Comparison of ENCODE assay signal across 1 cellular context in the genomic region with DNA sequence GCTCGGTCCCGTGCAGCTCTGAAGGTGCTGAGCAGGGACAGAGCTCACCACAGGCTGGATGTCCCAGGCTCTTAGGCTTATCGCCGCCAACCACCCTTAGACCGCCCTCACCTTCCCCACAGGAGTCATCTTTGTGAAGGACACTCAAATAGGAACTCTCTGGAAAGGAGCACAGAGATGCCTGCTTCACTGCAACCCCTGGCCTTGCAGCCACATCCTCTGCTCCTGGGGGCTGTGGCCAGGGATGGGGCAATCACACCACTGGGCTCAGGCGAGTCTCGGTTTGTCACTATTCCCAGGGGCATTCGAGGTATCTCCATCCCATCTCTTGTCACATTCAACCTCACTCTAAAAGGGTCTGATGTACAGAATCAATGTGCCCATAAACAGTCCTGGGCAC.
TF ChIP-seq lines count a peak whose summit lies in the region.

No MANE protein-coding gene starts in this region.

TF ChIP-seq in K562, 482 proteins besides CTCF, POLR2A, EP300 and RAD21:
- TF ChIP-seq CBX5 (IDR thresholded peaks at IDR 0.05; ENCODE audit: borderline replicate concordance, low read depth) = no peak
- TF ChIP-seq TOE1 (IDR thresholded peaks at IDR 0.05; ENCODE audit: borderline replicate concordance) = no peak
- TF ChIP-seq TOE1 (CRISPR knock-in tag; IDR thresholded peaks at IDR 0.05; ENCODE audit: borderline replicate concordance, low read depth) = no peak
- no peak for TF ChIP-seq KAT2B (IDR thresholded peaks at IDR 0.05; ENCODE audit: low read depth, low read length)
- TF ChIP-seq PHB2 (IDR thresholded peaks at IDR 0.05; ENCODE audit: low read depth) = no peak
- no peak for TF ChIP-seq TAF9B (IDR thresholded peaks at IDR 0.05; ENCODE audit: partially characterized antibody)
- no peak for TF ChIP-seq PRMT5 (CRISPR knock-in tag; IDR thresholded peaks at IDR 0.05)
- TF ChIP-seq TAL1 (IDR thresholded peaks at IDR 0.05) = no peak
- TF ChIP-seq, protein P1, sequence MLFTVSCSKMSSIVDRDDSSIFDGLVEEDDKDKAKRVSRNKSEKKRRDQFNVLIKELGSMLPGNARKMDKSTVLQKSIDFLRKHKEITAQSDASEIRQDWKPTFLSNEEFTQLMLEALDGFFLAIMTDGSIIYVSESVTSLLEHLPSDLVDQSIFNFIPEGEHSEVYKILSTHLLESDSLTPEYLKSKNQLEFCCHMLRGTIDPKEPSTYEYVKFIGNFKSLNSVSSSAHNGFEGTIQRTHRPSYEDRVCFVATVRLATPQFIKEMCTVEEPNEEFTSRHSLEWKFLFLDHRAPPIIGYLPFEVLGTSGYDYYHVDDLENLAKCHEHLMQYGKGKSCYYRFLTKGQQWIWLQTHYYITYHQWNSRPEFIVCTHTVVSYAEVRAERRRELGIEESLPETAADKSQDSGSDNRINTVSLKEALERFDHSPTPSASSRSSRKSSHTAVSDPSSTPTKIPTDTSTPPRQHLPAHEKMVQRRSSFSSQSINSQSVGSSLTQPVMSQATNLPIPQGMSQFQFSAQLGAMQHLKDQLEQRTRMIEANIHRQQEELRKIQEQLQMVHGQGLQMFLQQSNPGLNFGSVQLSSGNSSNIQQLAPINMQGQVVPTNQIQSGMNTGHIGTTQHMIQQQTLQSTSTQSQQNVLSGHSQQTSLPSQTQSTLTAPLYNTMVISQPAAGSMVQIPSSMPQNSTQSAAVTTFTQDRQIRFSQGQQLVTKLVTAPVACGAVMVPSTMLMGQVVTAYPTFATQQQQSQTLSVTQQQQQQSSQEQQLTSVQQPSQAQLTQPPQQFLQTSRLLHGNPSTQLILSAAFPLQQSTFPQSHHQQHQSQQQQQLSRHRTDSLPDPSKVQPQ (CRISPR knock-in tag; IDR thresholded peaks at IDR 0.05; ENCODE audit: borderline replicate concordance) = no peak
TF ChIP-seq in K562: peak in this region for 0.
